ENCODE assay signal across 15 cellular contexts in genomic region chr6:1136856-1137255, GRCh38.
DNase-seq lines count a peak whose midpoint lies in the region; ATAC-seq and TF ChIP-seq lines count a peak whose summit lies in the region.
"Had no signal": no experiment of that assay in that cellular context is flagged by ENCODE, and none has a peak within 500 bp of the region (broad histone marks: within the 10 kb centered on the region; RNA-seq: fewer than 3 reads in every experiment).

No MANE protein-coding gene starts in this region.

- H3K4me1 ChIP-seq in esophagus squamous epithelium (peaks cover 0 to 24% (median 15%) of the 10 kb centered on the region in 3 donors), osteoblast (ENCODE audit: insufficient read depth, low read length) (peaks cover 24% of the 10 kb centered on the region), prostate gland (replicated peaks) (no peaks in the 10 kb centered on the region)
- H3K4me1 ChIP-seq: A549 had no signal

- 30 to 33% methylated on average over 5 of the region's 5 CpGs for WGBS in esophagus squamous epithelium, 2 donors
- 13% methylated on average over 5 of the region's 5 CpGs for WGBS in prostate gland

- TF ChIP-seq CTCF in HFFc6 (IDR thresholded peaks at IDR 0.05) (no peak), esophagus squamous epithelium (IDR thresholded peaks at IDR 0.05) (no peak), osteoblast (IDR thresholded peaks at IDR 0.05; ENCODE audit: extremely low read depth, low read depth, low read length) (no peak), prostate gland (IDR thresholded peaks at IDR 0.05) (no peak)

- H3K27me3 Mint-ChIP-seq in HFFc6 (ENCODE audit: insufficient read depth): no peaks in the 10 kb centered on the region; the same call in 1 of the 2 replicates

- peak overlapping the region; percentile 71 for H3K4me3 Mint-ChIP-seq in HFFc6
- H3K4me3 Mint-ChIP-seq: H9 had no signal

- peak overlapping the region; percentile 44 for H2AFZ ChIP-seq in osteoblast (ENCODE audit: low read length)

- H3K27me3 ChIP-seq in esophagus squamous epithelium (no peaks in the 10 kb centered on the region), osteoblast (ENCODE audit: insufficient read depth, low read length) (no peaks in the 10 kb centered on the region), prostate gland (replicated peaks; ENCODE audit: insufficient read depth) (no peaks in the 10 kb centered on the region)

- H3K79me2 ChIP-seq in osteoblast (ENCODE audit: insufficient read depth, low read length): no peaks in the 10 kb centered on the region

- H3K4me1 Mint-ChIP-seq in HFFc6 (ENCODE audit: low read depth): peaks cover 33% of the 10 kb centered on the region
- H3K4me1 Mint-ChIP-seq: H9 had no signal

- H3K36me3 Mint-ChIP-seq in HFFc6 (ENCODE audit: low read depth): peaks cover 18% of the 10 kb centered on the region

- peak overlapping the region; percentile 78 for H3K27ac Mint-ChIP-seq in HFFc6
- H3K27ac Mint-ChIP-seq: H9 had no signal

- DNase-seq in HFFc6: no peak
- peak; percentile 22 for DNase-seq in astrocyte of the hippocampus (ENCODE audit: low read depth, low spot score)
- no peak for DNase-seq in esophagus squamous epithelium (lab: John Stamatoyannopoulos, UW)
- no peak for DNase-seq in osteoblast (ENCODE audit: insufficient read length, low spot score, missing footprints)
- DNase-seq in activated CD4-positive, alpha-beta T cell treated with anti-CD3 and anti-CD28 coated beads, Interleukin-2, amount 50 U/mL, for 1 hour: no peak
- no peak for DNase-seq in NCI-H526 treated with DMSO at 0.1 percent for 48 hours (lab: John Stamatoyannopoulos, UW)
- DNase-seq in prostate gland (ENCODE audit: low spot score): no peak
- DNase-seq: DMS53, H9, KBM-7, NCI-H1436 treated with DMSO at 0.1 percent for 48 hours, NCI-H2081 had no signal

- H4K20me1 ChIP-seq in osteoblast (ENCODE audit: insufficient read depth, low read length): no peaks in the 10 kb centered on the region

- TF ChIP-seq POLR2A in esophagus squamous epithelium (IDR thresholded peaks at IDR 0.05): no peak
- TF ChIP-seq POLR2A in prostate gland (IDR thresholded peaks at IDR 0.05): no peak

- H3K36me3 ChIP-seq in esophagus squamous epithelium: no peaks in the 10 kb centered on the region
- H3K36me3 ChIP-seq in osteoblast (ENCODE audit: insufficient read depth, low read length): no peaks in the 10 kb centered on the region
- H3K36me3 ChIP-seq in prostate gland: no peaks in the 10 kb centered on the region

- H3K9me3 Mint-ChIP-seq in HFFc6: peaks cover 14% of the 10 kb centered on the region

- intact Hi-C loops in esophagus squamous epithelium (cut with DNase I): no loop called here
- intact Hi-C loops in prostate gland (cut with DNase I): no loop called here

- H3K27ac ChIP-seq in esophagus squamous epithelium: peak overlapping the region in 3 of 4 donors; percentile 19 to 64 (median 40)
- H3K27ac ChIP-seq in osteoblast (ENCODE audit: low read depth, low read length): peak overlapping the region; percentile 84
- no peak overlapping the region for H3K27ac ChIP-seq in prostate gland
- H3K27ac ChIP-seq: A549, SK-N-MC had no signal

- H3K4me3 ChIP-seq in esophagus squamous epithelium (no peak overlapping the region), osteoblast (ENCODE audit: insufficient read depth, low read length) (peak overlapping the region; percentile 54), prostate gland (no peak overlapping the region)
- H3K4me3 ChIP-seq: A549, SK-N-MC had no signal

- H3K4me2 ChIP-seq in osteoblast (ENCODE audit: insufficient read depth, low read length): peak overlapping the region; percentile 77
- H3K4me2 ChIP-seq: A549 had no signal

- ATAC-seq in HG03175 (IDR thresholded peaks at IDR 0.05; ENCODE audit: unreplicated experiment): no peak
- ATAC-seq: A549 had no signal

- H3K9me3 ChIP-seq in esophagus squamous epithelium: peaks cover 0 to 5% (median 0%) of the 10 kb centered on the region in 3 donors
- no peaks in the 10 kb centered on the region for H3K9me3 ChIP-seq in osteoblast (ENCODE audit: low read depth, low read length)
- H3K9me3 ChIP-seq in prostate gland: no peaks in the 10 kb centered on the region
- H3K9me3 ChIP-seq: A549 had no signal

Comparison
In these comparisons a context has a peak if more than half of its experiments do, and no peak if none do; other contexts are left out.
1. H3K27ac ChIP-seq: peak in esophagus squamous epithelium (3 of 4) and osteoblast (single experiment); none in prostate gland (0 of 2).